11 cellular contexts compared by ENCODE assay signal in genomic region chrX:49568728-49569127, GRCh38. TPM values are rescaled to one million over a fixed set of nuclear protein-coding genes. Genes with fewer than 3 reads are reported as not detected.
"Had no signal": no experiment of that assay in that cellular context is flagged by ENCODE, and none has a peak within 500 bp of the region (broad histone marks: within the 10 kb centered on the region; RNA-seq: fewer than 3 reads in every experiment).

No MANE protein-coding gene starts in this region.

RNA-seq across cellular contexts. Expression of gene GAGE12G, which starts 1.5 kb away (rescaled TPM):
- total RNA-seq: activated CD4-positive, alpha-beta T cell treated with anti-CD3 and anti-CD28 coated beads for 36 hours; activated CD4-positive, alpha-beta T cell treated with anti-CD3 and anti-CD28 coated beads, Interleukin-2, amount 10 ng/mL, durations not matched to agents 7 days and 5 days; activated CD8-positive, alpha-beta T cell treated with anti-CD3 and anti-CD28 coated beads, Interleukin-2, amount 10 ng/mL, durations not matched to agents 7 days and 5 days; activated naive CD8-positive, alpha-beta T cell treated with anti-CD3 and anti-CD28 coated beads, Interleukin-2, amount 10 ng/mL, durations not matched to agents 7 days and 5 days; activated T-helper 2 cell treated with anti-CD3 and anti-CD28 coated beads, Interferon-gamma antibody, Interleukin-2, Interleukin-4, amounts not matched to agents 10 μg/mL and 5 μg/mL and 100 μg/mL, durations not matched to agents 14 hours and 24 hours and 36 hours; astrocyte; body of pancreas; breast epithelium; T-helper 17 cell; WTC11 had no signal

RNA-seq across cellular contexts. Expression of gene GAGE12F, which starts 8.1 kb away (rescaled TPM):
- total RNA-seq: activated CD4-positive, alpha-beta T cell treated with anti-CD3 and anti-CD28 coated beads for 36 hours; activated CD4-positive, alpha-beta T cell treated with anti-CD3 and anti-CD28 coated beads, Interleukin-2, amount 10 ng/mL, durations not matched to agents 7 days and 5 days; activated CD8-positive, alpha-beta T cell treated with anti-CD3 and anti-CD28 coated beads, Interleukin-2, amount 10 ng/mL, durations not matched to agents 7 days and 5 days; activated naive CD8-positive, alpha-beta T cell treated with anti-CD3 and anti-CD28 coated beads, Interleukin-2, amount 10 ng/mL, durations not matched to agents 7 days and 5 days; activated T-helper 2 cell treated with anti-CD3 and anti-CD28 coated beads, Interferon-gamma antibody, Interleukin-2, Interleukin-4, amounts not matched to agents 10 μg/mL and 5 μg/mL and 100 μg/mL, durations not matched to agents 14 hours and 24 hours and 36 hours; astrocyte; body of pancreas; breast epithelium; T-helper 17 cell; WTC11 had no signal

RNA-seq across cellular contexts. Expression of gene GAGE12H, which starts 11.0 kb away (rescaled TPM):
- total RNA-seq: activated CD4-positive, alpha-beta T cell treated with anti-CD3 and anti-CD28 coated beads for 36 hours; activated CD4-positive, alpha-beta T cell treated with anti-CD3 and anti-CD28 coated beads, Interleukin-2, amount 10 ng/mL, durations not matched to agents 7 days and 5 days; activated CD8-positive, alpha-beta T cell treated with anti-CD3 and anti-CD28 coated beads, Interleukin-2, amount 10 ng/mL, durations not matched to agents 7 days and 5 days; activated naive CD8-positive, alpha-beta T cell treated with anti-CD3 and anti-CD28 coated beads, Interleukin-2, amount 10 ng/mL, durations not matched to agents 7 days and 5 days; activated T-helper 2 cell treated with anti-CD3 and anti-CD28 coated beads, Interferon-gamma antibody, Interleukin-2, Interleukin-4, amounts not matched to agents 10 μg/mL and 5 μg/mL and 100 μg/mL, durations not matched to agents 14 hours and 24 hours and 36 hours; astrocyte; body of pancreas; breast epithelium; T-cell; T-helper 17 cell; WTC11 had no signal

RNA-seq across cellular contexts. Expression of gene GAGE12E, which starts 17.6 kb away (rescaled TPM):
- total RNA-seq: activated CD4-positive, alpha-beta T cell treated with anti-CD3 and anti-CD28 coated beads for 36 hours; activated CD4-positive, alpha-beta T cell treated with anti-CD3 and anti-CD28 coated beads, Interleukin-2, amount 10 ng/mL, durations not matched to agents 7 days and 5 days; activated CD8-positive, alpha-beta T cell treated with anti-CD3 and anti-CD28 coated beads, Interleukin-2, amount 10 ng/mL, durations not matched to agents 7 days and 5 days; activated naive CD8-positive, alpha-beta T cell treated with anti-CD3 and anti-CD28 coated beads, Interleukin-2, amount 10 ng/mL, durations not matched to agents 7 days and 5 days; activated T-helper 2 cell treated with anti-CD3 and anti-CD28 coated beads, Interferon-gamma antibody, Interleukin-2, Interleukin-4, amounts not matched to agents 10 μg/mL and 5 μg/mL and 100 μg/mL, durations not matched to agents 14 hours and 24 hours and 36 hours; astrocyte; body of pancreas; breast epithelium; T-cell; T-helper 17 cell; WTC11 had no signal

RNA-seq across cellular contexts. Expression of gene GAGE2A, which starts 20.6 kb away (rescaled TPM):
- total RNA-seq: activated CD4-positive, alpha-beta T cell treated with anti-CD3 and anti-CD28 coated beads for 36 hours; activated CD4-positive, alpha-beta T cell treated with anti-CD3 and anti-CD28 coated beads, Interleukin-2, amount 10 ng/mL, durations not matched to agents 7 days and 5 days; activated CD8-positive, alpha-beta T cell treated with anti-CD3 and anti-CD28 coated beads, Interleukin-2, amount 10 ng/mL, durations not matched to agents 7 days and 5 days; activated naive CD8-positive, alpha-beta T cell treated with anti-CD3 and anti-CD28 coated beads, Interleukin-2, amount 10 ng/mL, durations not matched to agents 7 days and 5 days; activated T-helper 2 cell treated with anti-CD3 and anti-CD28 coated beads, Interferon-gamma antibody, Interleukin-2, Interleukin-4, amounts not matched to agents 10 μg/mL and 5 μg/mL and 100 μg/mL, durations not matched to agents 14 hours and 24 hours and 36 hours; astrocyte; body of pancreas; breast epithelium; T-cell; T-helper 17 cell had no signal
